Comparison of ENCODE assay signal across 15 cellular contexts in the genomic region with DNA sequence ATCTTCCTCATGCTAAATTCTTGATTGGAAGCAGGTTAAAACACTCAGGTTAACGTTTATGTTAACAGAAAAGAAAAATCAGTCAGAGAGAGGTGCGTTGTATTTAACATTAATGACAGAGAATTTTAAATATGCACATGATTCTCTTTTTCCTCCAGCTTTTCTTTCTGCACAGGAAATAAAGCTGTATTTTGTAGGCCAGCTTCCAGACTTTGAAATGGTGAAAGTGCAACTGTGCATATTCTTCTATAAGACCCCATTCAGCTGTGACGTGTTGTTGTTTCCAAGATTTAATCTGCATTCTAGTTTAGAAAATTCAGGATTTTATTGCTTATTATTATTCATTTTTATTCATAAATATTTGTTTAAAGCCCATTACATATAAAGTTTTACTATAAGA. TPM values are rescaled to one million over a fixed set of nuclear protein-coding genes. Genes with fewer than 3 reads are reported as not detected.
DNase-seq lines count a peak whose midpoint lies in the region; ATAC-seq, FAIRE-seq and TF ChIP-seq lines count a peak whose summit lies in the region.
"Had no signal": no experiment of that assay in that cellular context is flagged by ENCODE, and none has a peak within 500 bp of the region (broad histone marks: within the 10 kb centered on the region; RNA-seq: fewer than 3 reads in every experiment).

No MANE protein-coding gene starts in this region.

- H3K4me1 ChIP-seq in OCI-LY7 (ENCODE audit: insufficient read depth, low read length, poor library complexity, severe bottlenecking) (peaks cover 95% of the 10 kb centered on the region), endothelial cell of umbilical vein (ENCODE audit: control insufficient read depth, extremely low read depth, insufficient read depth, low read length) (peaks cover 65% of the 10 kb centered on the region), subcutaneous abdominal adipose tissue (ENCODE audit: control insufficient read depth in 5 of 5, insufficient read depth in 5 of 5, low read length in 5 of 5) (peaks cover 0 to 77% (median 68%) of the 10 kb centered on the region in 5 donors)

- H3K27me3 ChIP-seq in endothelial cell of umbilical vein (ENCODE audit: control insufficient read depth in 2 of 2, insufficient read depth in 2 of 2, low read length in 2 of 2), result no peaks in the 10 kb centered on the region
- no peaks in the 10 kb centered on the region for H3K27me3 ChIP-seq in subcutaneous abdominal adipose tissue (ENCODE audit: control insufficient read depth in 5 of 5, insufficient read depth in 4 of 5, low read length in 5 of 5)

- no peaks in the 10 kb centered on the region for H3K27me3 Mint-ChIP-seq in activated naive CD4-positive, alpha-beta T cell treated with anti-CD3 and anti-CD28 coated beads for 36 hours (ENCODE audit: low read depth)

- H3K36me3 ChIP-seq in OCI-LY7 (ENCODE audit: insufficient read depth, low read length), result peaks cover 7% of the 10 kb centered on the region
- peaks cover 0 to 3% of the 10 kb centered on the region in 2 experiments for H3K36me3 ChIP-seq in endothelial cell of umbilical vein (ENCODE audit: control insufficient read depth in 2 of 2, extremely low read depth in 1 of 2, insufficient read depth in 2 of 2, low read length in 2 of 2)
- no peaks in the 10 kb centered on the region for H3K36me3 ChIP-seq in subcutaneous abdominal adipose tissue (ENCODE audit: control insufficient read depth in 5 of 5, insufficient read depth in 5 of 5, low read length in 5 of 5)
- H3K36me3 ChIP-seq: HAP-1 had no signal

- H3K36me3 Mint-ChIP-seq in activated naive CD4-positive, alpha-beta T cell treated with anti-CD3 and anti-CD28 coated beads for 36 hours (ENCODE audit: low read depth), result peaks cover 30% of the 10 kb centered on the region
- H3K36me3 Mint-ChIP-seq in activated naive CD4-positive, alpha-beta T cell treated with anti-CD3 and anti-CD28 coated beads, Interleukin-2, amount 50 U/mL, for 72 hours, result no peaks in the 10 kb centered on the region

- H3K27ac ChIP-seq in OCI-LY7 (ENCODE audit: low read depth, low read length, poor library complexity, severe bottlenecking) (no peak overlapping the region), endothelial cell of umbilical vein (ENCODE audit: insufficient read depth, low read depth, low read length) (no peak overlapping the region), subcutaneous abdominal adipose tissue (ENCODE audit: low read depth, low read length) (peak overlapping the region; percentile 32)
- H3K27ac ChIP-seq: RWPE1 had no signal

- no peak for FAIRE-seq in endothelial cell of umbilical vein (lab: Jason Lieb, UNC)
- FAIRE-seq: HTR-8/SVneo, small intestine had no signal

- H3K9me3 Mint-ChIP-seq in activated naive CD4-positive, alpha-beta T cell treated with anti-CD3 and anti-CD28 coated beads for 36 hours, result no peaks in the 10 kb centered on the region
- no peaks in the 10 kb centered on the region for H3K9me3 Mint-ChIP-seq in activated naive CD4-positive, alpha-beta T cell treated with anti-CD3 and anti-CD28 coated beads, Interleukin-2, amount 50 U/mL, for 72 hours

- peaks cover 100% of the 10 kb centered on the region for H3K79me2 ChIP-seq in OCI-LY7 (ENCODE audit: insufficient read depth, low read depth, low read length)
- H3K79me2 ChIP-seq in endothelial cell of umbilical vein (ENCODE audit: control insufficient read depth, insufficient read depth, low read length), result peaks cover 100% of the 10 kb centered on the region

- no peak for DNase-seq in activated naive CD4-positive, alpha-beta T cell treated with anti-CD3 and anti-CD28 coated beads for 36 hours
- no peak for DNase-seq in activated naive CD4-positive, alpha-beta T cell treated with anti-CD3 and anti-CD28 coated beads, Interleukin-2, amount 50 U/mL, for 72 hours (ENCODE audit: low spot score in 2 of 2)
- DNase-seq in OCI-LY7 (ENCODE audit: low spot score), result no peak
- no peak for DNase-seq in endothelial cell of umbilical vein (ENCODE audit: low read depth, low spot score)
- no peak for DNase-seq in pons (ENCODE audit: low spot score)
- DNase-seq in DMS79 treated with DMSO at 0.1 percent for 48 hours (lab: John Stamatoyannopoulos, UW), result no peak
- no peak for DNase-seq in T-helper 9 cell
- DNase-seq: caudate nucleus, NCI-H1436, NCI-H510A treated with DMSO at 0.1 percent for 48 hours had no signal

- no peak for TF ChIP-seq CTCF in OCI-LY7 (conservative IDR thresholded peaks at IDR 0.05; ENCODE audit: low read length)
- TF ChIP-seq CTCF in endothelial cell of umbilical vein (IDR thresholded peaks at IDR 0.05; ENCODE audit: extremely low read depth in 1 of 2, insufficient read depth in 1 of 2, low read depth in 1 of 2, low read length in 2 of 2), result no peak

- no peak for TF ChIP-seq POLR2A in endothelial cell of umbilical vein (IDR thresholded peaks at IDR 0.05; ENCODE audit: low read depth, low read length)

- no peak overlapping the region for H3K4me3 ChIP-seq in OCI-LY7 (ENCODE audit: low read depth, low read length, poor library complexity, severe bottlenecking)
- H3K4me3 ChIP-seq in endothelial cell of umbilical vein (replicated peaks in 1 of 3; ENCODE audit: insufficient read depth in 1 of 3, low read depth in 1 of 3, low read length in 3 of 3), result no peak overlapping the region
- H3K4me3 ChIP-seq in subcutaneous abdominal adipose tissue (ENCODE audit: low read depth in 1 of 5, low read length in 5 of 5), result no peak overlapping the region
- H3K4me3 ChIP-seq: HAP-1 had no signal

- H3K4me1 Mint-ChIP-seq in activated naive CD4-positive, alpha-beta T cell treated with anti-CD3 and anti-CD28 coated beads for 36 hours (ENCODE audit: low read depth), result peaks cover 83% of the 10 kb centered on the region

- BruUV-seq in OCI-LY7 (replicated peaks; lab: Mats Ljungman, UMichigan) (no TSS peak), endothelial cell of umbilical vein (replicated peaks; lab: Mats Ljungman, UMichigan) (no TSS peak)

- H2AFZ ChIP-seq in OCI-LY7 (ENCODE audit: low read length) (no peak overlapping the region), endothelial cell of umbilical vein (ENCODE audit: low read depth, low read length) (no peak overlapping the region)

- H3K9me3 ChIP-seq in OCI-LY7 (ENCODE audit: low read length) (no peaks in the 10 kb centered on the region), endothelial cell of umbilical vein (replicated peaks; ENCODE audit: control insufficient read depth, insufficient read depth, low read length) (no peaks in the 10 kb centered on the region), subcutaneous abdominal adipose tissue (ENCODE audit: control insufficient read depth in 5 of 5, low read length in 5 of 5) (no peaks in the 10 kb centered on the region)
- H3K9me3 ChIP-seq: HAP-1 had no signal

- dilution Hi-C loops in endothelial cell of umbilical vein (cut with MboI; ENCODE audit: extremely low pct_ligation_motif_present, low sequenced_read_pairs), result no loop called here

- H3K9ac ChIP-seq in endothelial cell of umbilical vein (replicated peaks; ENCODE audit: extremely low read depth, insufficient read depth, low read length) (no peak overlapping the region), subcutaneous abdominal adipose tissue (ENCODE audit: low read length in 5 of 5) (no peak overlapping the region)

- no peaks in the 10 kb centered on the region for H3K9me1 ChIP-seq in endothelial cell of umbilical vein (replicated peaks; ENCODE audit: control insufficient read depth, extremely low read depth, insufficient read depth, low read length)

- H3K4me2 ChIP-seq in OCI-LY7 (ENCODE audit: low read length) (peak overlapping the region; percentile 32), endothelial cell of umbilical vein (ENCODE audit: insufficient read depth, low read length) (peak overlapping the region; percentile 53)

- intact Hi-C loops in activated naive CD4-positive, alpha-beta T cell treated with anti-CD3 and anti-CD28 coated beads for 36 hours (cut with micrococcal nuclease), result no loop called here
- intact Hi-C loops in OCI-LY7 (cut with micrococcal nuclease; ENCODE audit: unreplicated experiment), result no loop called here
- intact Hi-C loops in endothelial cell of umbilical vein (cut with micrococcal nuclease), result no loop called here

- ATAC-seq in activated naive CD4-positive, alpha-beta T cell treated with anti-CD3 and anti-CD28 coated beads, Interleukin-2, amount 50 U/mL, for 72 hours, result no peak

- H3K27ac Mint-ChIP-seq in activated naive CD4-positive, alpha-beta T cell treated with anti-CD3 and anti-CD28 coated beads for 36 hours, result peak overlapping the region; percentile 85
- peak overlapping the region in 1 of 2 donors; percentile 40 for H3K27ac Mint-ChIP-seq in activated naive CD4-positive, alpha-beta T cell treated with anti-CD3 and anti-CD28 coated beads, Interleukin-2, amount 50 U/mL, for 72 hours

- H3K9me2 ChIP-seq in OCI-LY7 (ENCODE audit: insufficient read depth, low read length), result no peaks in the 10 kb centered on the region

- POLR2A ChIA-PET in OCI-LY7 (lab: Charles Lee), result interaction anchor here (0.7 to 9.4 kb wide), 11 partner anchors 9 to 249 kb away, joined by 3 to 79 read pairs (median 3); a partner anchor contains a TSS
- POLR2A ChIA-PET in endothelial cell of umbilical vein (lab: Charles Lee), result interaction anchor here (1.1 kb wide), 1 partner anchor 13 kb away, joined by 3 read pairs; a partner anchor contains a TSS

- CTCF ChIA-PET in activated naive CD4-positive, alpha-beta T cell treated with anti-CD3 and anti-CD28 coated beads for 36 hours (lab: Charles Lee), result interaction anchor here (1.0 to 1.8 kb wide), 6 partner anchors 11 to 97 kb away, joined by 3 to 6 read pairs (median 4); no protein-coding TSS in a partner anchor
- CTCF ChIA-PET in OCI-LY7 (lab: Charles Lee; ENCODE audit: unreplicated experiment), result no interaction called here
- CTCF ChIA-PET in endothelial cell of umbilical vein (lab: Charles Lee), result interaction anchor here (0.9 to 1.5 kb wide), 5 partner anchors 10 to 208 kb away, joined by 3 to 5 read pairs (median 4); no protein-coding TSS in a partner anchor

- peak overlapping the region; percentile 50 for H3K4me3 Mint-ChIP-seq in activated naive CD4-positive, alpha-beta T cell treated with anti-CD3 and anti-CD28 coated beads for 36 hours

- peaks cover 73% of the 10 kb centered on the region for H4K20me1 ChIP-seq in OCI-LY7 (ENCODE audit: insufficient read depth, low read length)
- H4K20me1 ChIP-seq in endothelial cell of umbilical vein (replicated peaks; ENCODE audit: control insufficient read depth, extremely low read depth, insufficient read depth, low read length), result peaks cover 51% of the 10 kb centered on the region

RNA-seq across cellular contexts. Expression of a gene that starts 11.8 kb away (rescaled TPM):
- total RNA-seq in activated naive CD4-positive, alpha-beta T cell treated with anti-CD3 and anti-CD28 coated beads for 36 hours, result 100 to 1,000 TPM; 387 to 391 TPM
- 100 to 1,000 TPM; 406 to 425 TPM for total RNA-seq in activated naive CD4-positive, alpha-beta T cell treated with anti-CD3 and anti-CD28 coated beads, Interleukin-2, amount 50 U/mL, for 72 hours
- 125 and 163 TPM in 2 replicates for total RNA-seq in OCI-LY7 (2014; rRNA removed; shearing (Covaris generic))
- total RNA-seq in OCI-LY7 (2022) (174 and 184 TPM in 2 replicates), endothelial cell of umbilical vein (362 and 385 TPM in 2 replicates)
- polyA plus RNA-seq in endothelial cell of umbilical vein, result 151 and 179 TPM in 2 replicates
- 158 and 192 TPM in 2 replicates for polyA plus RNA-seq in endothelial cell of umbilical vein (2011; cell fraction: cytosol; rRNA removed)
- polyA plus RNA-seq in endothelial cell of umbilical vein (2011; cell fraction: nucleus; rRNA removed), result 245 and 296 TPM in 2 replicates
- polyA plus RNA-seq in endothelial cell of umbilical vein (2012), result 100 and 148 TPM in 2 replicates
- 604 and 704 TPM in 2 replicates for polyA minus RNA-seq in endothelial cell of umbilical vein
- 107 TPM for polyA minus RNA-seq in endothelial cell of umbilical vein (2011; cell fraction: cytosol; rRNA and poly(A)+ RNA removed)
- 897 and 1,083 TPM in 2 replicates for polyA minus RNA-seq in endothelial cell of umbilical vein (2011; cell fraction: nucleus; rRNA and poly(A)+ RNA removed)
